Comparison of ENCODE assay signal across 8 cellular contexts in genomic region chr4:119629142-119629471, GRCh38. TPM values are rescaled to one million over a fixed set of nuclear protein-coding genes. Genes with fewer than 3 reads are reported as not detected.
DNase-seq lines count a peak whose midpoint lies in the region; ATAC-seq and TF ChIP-seq lines count a peak whose summit lies in the region.

No MANE protein-coding gene starts in this region.

- H3K4me1 Mint-ChIP-seq in activated CD4-positive, alpha-beta T cell treated with anti-CD3 and anti-CD28 coated beads for 36 hours = peaks cover 15% of the 10 kb centered on the region

- no peaks in the 10 kb centered on the region for H3K36me3 ChIP-seq in iPS-20b (ENCODE audit: insufficient read depth, low read depth, low read length)
- no peaks in the 10 kb centered on the region for H3K36me3 ChIP-seq in testis (ENCODE audit: low read depth, missing control alignments)

- H3K4me3 ChIP-seq in iPS-20b (ENCODE audit: low read length) (peak overlapping the region; percentile 67), testis (peak overlapping the region; percentile 84 to 85)

- no peak for TF ChIP-seq POLR2A in testis (IDR thresholded peaks at IDR 0.05)

- CTCF ChIA-PET in activated CD4-positive, alpha-beta T cell treated with anti-CD3 and anti-CD28 coated beads for 36 hours (lab: Charles Lee) = interaction anchor here (0.7 to 2.7 kb wide), 16 partner anchors 9 to 428 kb away, joined by 3 to 14 read pairs (median 4); no protein-coding TSS in a partner anchor

- H3K4me1 ChIP-seq in iPS-20b (ENCODE audit: insufficient read depth, low read length) (peaks cover 8% of the 10 kb centered on the region; the same call in 1 of the 2 replicates), testis (no peaks in the 10 kb centered on the region)

- POLR2A ChIA-PET in activated CD4-positive, alpha-beta T cell treated with anti-CD3 and anti-CD28 coated beads for 36 hours (lab: Charles Lee) = interaction anchor here (0.6 to 1.1 kb wide), 3 partner anchors 146 to 422 kb away, joined by 3 to 4 read pairs (median 3); no protein-coding TSS in a partner anchor

- H3K9ac ChIP-seq in iPS-20b (ENCODE audit: low read depth, low read length) = peak overlapping the region; percentile 63; the same call in 1 of the 2 replicates

- H3K27ac Mint-ChIP-seq in activated CD4-positive, alpha-beta T cell treated with anti-CD3 and anti-CD28 coated beads for 36 hours = no peak overlapping the region
- no peak overlapping the region for H3K27ac Mint-ChIP-seq in activated naive CD4-positive, alpha-beta T cell treated with anti-CD3 and anti-CD28 coated beads, Interleukin-2, amount 50 U/mL, for 72 hours

- H3K27me3 Mint-ChIP-seq in activated CD4-positive, alpha-beta T cell treated with anti-CD3 and anti-CD28 coated beads for 36 hours = peaks cover 19% of the 10 kb centered on the region

- no peaks in the 10 kb centered on the region for H3K36me3 Mint-ChIP-seq in activated CD4-positive, alpha-beta T cell treated with anti-CD3 and anti-CD28 coated beads for 36 hours (ENCODE audit: low read depth)
- H3K36me3 Mint-ChIP-seq in activated naive CD4-positive, alpha-beta T cell treated with anti-CD3 and anti-CD28 coated beads, Interleukin-2, amount 50 U/mL, for 72 hours = peaks cover 0 to 4% of the 10 kb centered on the region in 2 donors

- H3K9me3 Mint-ChIP-seq in activated CD4-positive, alpha-beta T cell treated with anti-CD3 and anti-CD28 coated beads for 36 hours (ENCODE audit: low read depth) = no peaks in the 10 kb centered on the region
- no peaks in the 10 kb centered on the region for H3K9me3 Mint-ChIP-seq in activated naive CD4-positive, alpha-beta T cell treated with anti-CD3 and anti-CD28 coated beads, Interleukin-2, amount 50 U/mL, for 72 hours

- 0 to 1% methylated on average over 5 to 11 of the region's 12 CpGs for WGBS in testis, 2 donors

- H3K27me3 ChIP-seq in iPS-20b (ENCODE audit: insufficient read depth, low read length) (peaks cover 17% of the 10 kb centered on the region; the same call in 1 of the 2 replicates), testis (no peaks in the 10 kb centered on the region)

- peak overlapping the region; percentile 74 for H3K4me3 Mint-ChIP-seq in activated CD4-positive, alpha-beta T cell treated with anti-CD3 and anti-CD28 coated beads for 36 hours

- no peak overlapping the region for H3K27ac ChIP-seq in iPS-20b (ENCODE audit: low read length)
- H3K27ac ChIP-seq in testis = peak overlapping the region; percentile 91 to 94

- intact Hi-C loops in activated CD4-positive, alpha-beta T cell treated with anti-CD3 and anti-CD28 coated beads for 36 hours (cut with DNase I, micrococcal nuclease) = loop anchor here (1.0 to 10.0 kb wide), 5 partner anchors 158 to 1446 kb away; partner anchors contain the start of gene NDNF (in 1 of the 2)
- intact Hi-C loops in testis (cut with DNase I; ENCODE audit: low total_unique reads) = loop anchor here (10.0 kb wide), 1 partner anchor 64 kb away; no protein-coding TSS in a partner anchor

- TF ChIP-seq CTCF in testis (IDR thresholded peaks at IDR 0.05) = peak in 1 of 3 experiments; percentile 6

- DNase-seq in activated CD4-positive, alpha-beta T cell treated with anti-CD3 and anti-CD28 coated beads for 36 hours = no peak
- DNase-seq in activated CD4-positive, alpha-beta T cell treated with anti-CD3 and anti-CD28 coated beads for 4 hours = no peak
- no peak for DNase-seq in activated naive CD4-positive, alpha-beta T cell treated with anti-CD3 and anti-CD28 coated beads, Interleukin-2, amount 50 U/mL, for 72 hours (ENCODE audit: low spot score in 2 of 2)
- DNase-seq in testis = no peak
- DNase-seq in hippocampal formation (lab: John Stamatoyannopoulos, UW) = no peak
- no peak for DNase-seq in effector CD8-positive, alpha-beta T cell (lab: John Stamatoyannopoulos, UW)

- peak; percentile 30 for ATAC-seq in activated CD4-positive, alpha-beta T cell treated with anti-CD3 and anti-CD28 coated beads for 36 hours
- ATAC-seq in HG03066 (IDR thresholded peaks at IDR 0.05; ENCODE audit: low read depth, unreplicated experiment) = peak; percentile 36
- ATAC-seq in activated naive CD4-positive, alpha-beta T cell treated with anti-CD3 and anti-CD28 coated beads, Interleukin-2, amount 50 U/mL, for 72 hours = peak; percentile 48 to 54

- H3K9me3 ChIP-seq in iPS-20b (ENCODE audit: insufficient read depth, low read depth, low read length) = no peaks in the 10 kb centered on the region
- H3K9me3 ChIP-seq in testis = no peaks in the 10 kb centered on the region

RNA-seq across cellular contexts. Expression of gene PDE5A, which starts 0.5 kb away (rescaled TPM):
- under 1 TPM; 0.25 to 0.47 TPM for total RNA-seq in activated CD4-positive, alpha-beta T cell treated with anti-CD3 and anti-CD28 coated beads for 36 hours
- under 1 TPM; 0.66 to 0.80 TPM for total RNA-seq in activated naive CD4-positive, alpha-beta T cell treated with anti-CD3 and anti-CD28 coated beads, Interleukin-2, amount 50 U/mL, for 72 hours
- total RNA-seq in testis = 10 to 100 TPM; 21.4 to 25.3 TPM
- 18.4 TPM for polyA plus RNA-seq in testis (ENCODE audit: insufficient read depth, low read depth, low replicate concordance)

Comparison
In these comparisons a context has a peak if more than half of its experiments do, and no peak if none do; other contexts are left out.
1. RNA of gene PDE5A, which starts 0.5 kb away (total RNA-seq): 21.4 to 25.3 TPM in testis; 0.66 to 0.80 TPM in activated naive CD4-positive, alpha-beta T cell treated with anti-CD3 and anti-CD28 coated beads, Interleukin-2, amount 50 U/mL, for 72 hours and 0.25 to 0.47 TPM in activated CD4-positive, alpha-beta T cell treated with anti-CD3 and anti-CD28 coated beads for 36 hours; every median in the first group is over 10 times any median in the second.
2. Peak in every context shown above with its lines, with median percentiles within 50 percentile points of each other: ATAC-seq.